Comparison of ENCODE assay signal across 25 cellular contexts in genomic region chr4:871484-871883, GRCh38. TPM values are rescaled to one million over a fixed set of nuclear protein-coding genes. Genes with fewer than 3 reads are reported as not detected.
"Had no signal": no experiment of that assay in that cellular context is flagged by ENCODE, and none has a peak within 500 bp of the region (broad histone marks: within the 10 kb centered on the region; RNA-seq: fewer than 3 reads in every experiment).

No MANE protein-coding gene starts in this region.

- H3K27ac Mint-ChIP-seq: immature natural killer cell; nephron; progenitor cell of endocrine pancreas; stimulated activated naive CD8-positive, alpha-beta T cell treated with anti-CD3 and anti-CD28 coated beads, Interleukin-15, Interleukin-2, amounts not matched to agents 100 ng/mL and 50 ng/mL, for 24 hours had no signal

- H3K36me3 ChIP-seq: ovary, uterus had no signal

- H3K9me3 Mint-ChIP-seq: immature natural killer cell; naive thymus-derived CD8-positive, alpha-beta T cell; nephron; stimulated activated naive CD8-positive, alpha-beta T cell treated with anti-CD3 and anti-CD28 coated beads, Interleukin-15, Interleukin-2, amounts not matched to agents 100 ng/mL and 50 ng/mL, for 24 hours had no signal

- DNase-seq: hypothalamus; immature natural killer cell; left colon; left lung; lower lobe of right lung; mammary epithelial cell; mesenchymal stem cell; naive thymus-derived CD8-positive, alpha-beta T cell; ovary; right lobe of liver; stimulated activated CD4-positive, alpha-beta T cell treated with anti-CD3 and anti-CD28 coated beads, Interleukin-12 subunit alpha, Interleukin-12 subunit beta, amount 100 ng/mL, for 4 hours; stimulated activated CD4-positive, alpha-beta T cell treated with anti-CD3 and anti-CD28 coated beads, Interleukin-15, amount 100 ng/mL, for 24 hours; stimulated activated CD4-positive, alpha-beta T cell treated with anti-CD3 and anti-CD28 coated beads, Interleukin-2, amount 100 ng/mL, for 24 hours; stimulated activated CD4-positive, alpha-beta T cell treated with anti-CD3 and anti-CD28 coated beads, Interleukin-4, amount 100 ng/mL, for 1 hour; stimulated activated naive CD4-positive, alpha-beta T cell; tibial artery; trophoblast cell; uterus had no signal

- H3K4me3 ChIP-seq: left lung, lower lobe of right lung, ovary, right atrium auricular region, right lobe of liver, suprapubic skin, thoracic aorta, tibial artery, uterus had no signal

- H3K9me3 ChIP-seq: left lung, lower lobe of right lung, ovary, right atrium auricular region, right lobe of liver, suprapubic skin, thoracic aorta, tibial artery, uterus had no signal

- H3K4me3 Mint-ChIP-seq: immature natural killer cell; naive thymus-derived CD8-positive, alpha-beta T cell; nephron; stimulated activated naive CD8-positive, alpha-beta T cell treated with anti-CD3 and anti-CD28 coated beads, Interleukin-15, Interleukin-2, amounts not matched to agents 100 ng/mL and 50 ng/mL, for 24 hours had no signal

- ATAC-seq: left colon; left lung; lower lobe of right lung; naive thymus-derived CD8-positive, alpha-beta T cell had no signal

- H3K4me1 ChIP-seq: left lung, lower lobe of right lung, right atrium auricular region, right lobe of liver, suprapubic skin, tibial artery, uterus had no signal

- H3K27me3 ChIP-seq: left lung, ovary, right atrium auricular region, right lobe of liver, suprapubic skin, tibial artery, uterus had no signal

- H3K27me3 Mint-ChIP-seq: naive thymus-derived CD8-positive, alpha-beta T cell; progenitor cell of endocrine pancreas; stimulated activated naive CD8-positive, alpha-beta T cell treated with anti-CD3 and anti-CD28 coated beads, Interleukin-15, Interleukin-2, amounts not matched to agents 100 ng/mL and 50 ng/mL, for 24 hours had no signal

- H3K27ac ChIP-seq: left lung, lower lobe of right lung, ovary, right atrium auricular region, right lobe of liver, suprapubic skin, thoracic aorta, tibial artery, uterus had no signal

- H3K4me1 Mint-ChIP-seq: immature natural killer cell had no signal

RNA-seq across cellular contexts. Expression of gene CPLX1, which starts 45.6 kb away (rescaled TPM):
- total RNA-seq: skeletal muscle tissue had no signal
